13 cellular contexts compared by ENCODE assay signal in the genomic region with DNA sequence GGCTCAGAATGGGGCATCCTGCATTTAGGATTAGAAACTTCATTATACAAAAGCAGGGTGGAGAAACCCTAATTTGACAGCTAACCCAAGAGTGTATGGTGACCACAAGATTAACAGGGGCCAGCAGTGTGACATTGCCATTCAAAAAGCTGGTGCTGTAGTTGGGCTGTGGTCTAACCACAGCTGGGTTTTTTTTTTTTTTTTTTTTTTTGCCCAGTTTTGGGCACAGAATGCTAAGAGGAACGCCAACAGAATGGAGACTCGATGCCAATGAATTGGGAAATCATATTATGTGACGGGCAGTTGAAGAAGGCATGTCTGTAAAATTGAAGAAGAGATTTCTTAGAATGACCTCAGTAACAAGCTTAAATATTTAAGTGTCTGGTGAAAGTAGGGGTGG. TPM values are rescaled to one million over a fixed set of nuclear protein-coding genes. Genes with fewer than 3 reads are reported as not detected.
A peak's percentile ranks its signal among the peaks of the same experiment; 100 is the strongest.
DNase-seq lines count a peak whose midpoint lies in the region; TF ChIP-seq lines count a peak whose summit lies in the region.
"Had no signal": no experiment of that assay in that cellular context is flagged by ENCODE, and none has a peak within 500 bp of the region (broad histone marks: within the 10 kb centered on the region; RNA-seq: fewer than 3 reads in every experiment).

No MANE protein-coding gene starts in this region.

- CTCF ChIA-PET in Calu3 (lab: Charles Lee) = interaction anchor here (0.7 to 1.4 kb wide), 3 partner anchors 11 to 17 kb away, joined by 4 to 6 read pairs (median 5); no protein-coding TSS in a partner anchor

- peaks cover 38% of the 10 kb centered on the region for H3K4me1 Mint-ChIP-seq in Calu3 (ENCODE audit: low read depth, unreplicated experiment)
- H3K4me1 Mint-ChIP-seq in osteocyte (ENCODE audit: unreplicated experiment) = peaks cover 43% of the 10 kb centered on the region

- no peaks in the 10 kb centered on the region for H3K36me3 ChIP-seq in esophagus muscularis mucosa
- H3K36me3 ChIP-seq: upper lobe of left lung had no signal

- no TSS peak for BruUV-seq in Calu3 (replicated peaks; lab: Mats Ljungman, UMichigan)

- no peaks in the 10 kb centered on the region for H3K27me3 ChIP-seq in esophagus muscularis mucosa
- H3K27me3 ChIP-seq: upper lobe of left lung had no signal

- peak overlapping the region; percentile 67 to 75 for H3K27ac ChIP-seq in coronary artery
- H3K27ac ChIP-seq in esophagus muscularis mucosa (replicated peaks in 1 of 4) = peak overlapping the region in 2 of 4 donors; percentile 4 to 42

- WGBS in esophagus muscularis mucosa = 54% methylated on average over 3 of the region's 3 CpGs

- peak overlapping the region; percentile 8 for H3K4me3 Mint-ChIP-seq in Calu3 (ENCODE audit: low read depth, unreplicated experiment)
- peak overlapping the region; percentile 3 for H3K4me3 Mint-ChIP-seq in osteocyte (ENCODE audit: unreplicated experiment)

- no peak for TF ChIP-seq EP300 in esophagus muscularis mucosa (IDR thresholded peaks at IDR 0.05)

- no peaks in the 10 kb centered on the region for H3K9me3 Mint-ChIP-seq in Calu3 (ENCODE audit: low read depth, unreplicated experiment)
- no peaks in the 10 kb centered on the region for H3K9me3 Mint-ChIP-seq in osteocyte (ENCODE audit: unreplicated experiment)

- no peaks in the 10 kb centered on the region for H3K9me3 ChIP-seq in esophagus muscularis mucosa
- H3K9me3 ChIP-seq: upper lobe of left lung had no signal

- H3K27me3 Mint-ChIP-seq in Calu3 (ENCODE audit: unreplicated experiment) = no peaks in the 10 kb centered on the region
- no peaks in the 10 kb centered on the region for H3K27me3 Mint-ChIP-seq in osteocyte (ENCODE audit: unreplicated experiment)

- DNase-seq in Calu3 (no peak), MV-4-11 (lab: John Stamatoyannopoulos, UW) (peak; percentile 78), coronary artery (ENCODE audit: low spot score) (no peak), osteocyte (ENCODE audit: extremely low spot score, unreplicated experiment) (no peak), esophagus muscularis mucosa (ENCODE audit: extremely low spot score) (no peak), cerebellar nuclear complex (lab: John Stamatoyannopoulos, UW) (no peak), 8988T (no peak), GM03348 (ENCODE audit: low spot score) (no peak)
- DNase-seq: activated CD4-positive, alpha-beta T cell treated with anti-CD3 and anti-CD28 coated beads for 48 hours; activated effector memory CD4-positive, alpha-beta T cell treated with anti-CD3 and anti-CD28 coated beads, Interleukin-2, amount 50 U/mL, for 16 hours; NCI-H2171; posterior cingulate gyrus; upper lobe of left lung had no signal

- peak overlapping the region; percentile 20 for H3K4me3 ChIP-seq in coronary artery
- no peak overlapping the region for H3K4me3 ChIP-seq in esophagus muscularis mucosa
- H3K4me3 ChIP-seq: upper lobe of left lung had no signal

- H3K4me1 ChIP-seq in esophagus muscularis mucosa = peaks cover 36 to 82% (median 70%) of the 10 kb centered on the region in 4 donors

- TF ChIP-seq POLR2A in esophagus muscularis mucosa (IDR thresholded peaks at IDR 0.05; ENCODE audit: low read depth) = no peak

- TF ChIP-seq CTCF in Calu3 (IDR thresholded peaks at IDR 0.05; ENCODE audit: unreplicated experiment) = no peak
- no peak for TF ChIP-seq CTCF in coronary artery (IDR thresholded peaks at IDR 0.05)
- TF ChIP-seq CTCF in osteocyte (IDR thresholded peaks at IDR 0.05) = no peak
- no peak for TF ChIP-seq CTCF in esophagus muscularis mucosa (IDR thresholded peaks at IDR 0.05)

- H3K27ac Mint-ChIP-seq in Calu3 (ENCODE audit: unreplicated experiment) (peak overlapping the region; percentile 79), osteocyte (ENCODE audit: unreplicated experiment) (peak overlapping the region; percentile 77)

- H3K36me3 Mint-ChIP-seq in Calu3 (ENCODE audit: insufficient read depth, unreplicated experiment) = peaks cover 8% of the 10 kb centered on the region
- H3K36me3 Mint-ChIP-seq in osteocyte (ENCODE audit: unreplicated experiment) = peaks cover 9% of the 10 kb centered on the region

- intact Hi-C loops in Calu3 (cut with micrococcal nuclease; ENCODE audit: unreplicated experiment) (no loop called here), esophagus muscularis mucosa (cut with DNase I) (no loop called here)

RNA-seq across cellular contexts. Expression of a gene that starts 58.4 kb away (rescaled TPM):
- 28.3 and 38.6 TPM in 2 replicates for total RNA-seq in Calu3 (2022)
- 43.3 and 46.7 TPM in 2 replicates for total RNA-seq in osteocyte
- total RNA-seq in esophagus muscularis mucosa = 100 to 1,000 TPM; 134 to 183 (median 148) TPM
